ENCODE assay signal across 8 cellular contexts in genomic region chr6:1381397-1382330, GRCh38. TPM values are rescaled to one million over a fixed set of nuclear protein-coding genes. Genes with fewer than 3 reads are reported as not detected.
A peak's percentile ranks its signal among the peaks of the same experiment; 100 is the strongest.
DNase-seq lines count a peak whose midpoint lies in the region; ATAC-seq, FAIRE-seq and TF ChIP-seq lines count a peak whose summit lies in the region.

No MANE protein-coding gene starts in this region.

- TF ChIP-seq POLR2A in lower leg skin (IDR thresholded peaks at IDR 0.05), result no peak

- peak overlapping the region; percentile 41 to 65 (median 52) for H3K4me3 ChIP-seq in BLaER1 treated with 17β-estradiol and CSF1 and Interleukin-3, amounts not matched to agents 10 nM and 100 nM
- H3K4me3 ChIP-seq in bronchial epithelial cell (ENCODE audit: low read depth, low read length) (no peak overlapping the region), lower leg skin (ENCODE audit: low read depth, poor library complexity, severe bottlenecking) (no peak overlapping the region)

- H3K9me3 ChIP-seq in BLaER1 treated with 17β-estradiol and CSF1 and Interleukin-3, amounts not matched to agents 10 nM and 100 nM (replicated peaks in 1 of 11), result peaks cover 0 to 43% (median 17%) of the 10 kb centered on the region in 11 experiments; a peak in 14 of 22 replicates

- no peak overlapping the region for H3K27ac ChIP-seq in BLaER1 treated with 17β-estradiol and CSF1 and Interleukin-3, amounts not matched to agents 10 nM and 100 nM

- no peak for FAIRE-seq in bronchial epithelial cell (lab: Jason Lieb, UNC)

- H3K36me3 ChIP-seq in BLaER1 treated with 17β-estradiol and CSF1 and Interleukin-3, amounts not matched to agents 10 nM and 100 nM, result no peaks in the 10 kb centered on the region
- H3K36me3 ChIP-seq in bronchial epithelial cell (ENCODE audit: control insufficient read depth, insufficient read depth, low read length), result no peaks in the 10 kb centered on the region

- H3K27me3 ChIP-seq in BLaER1 treated with 17β-estradiol and CSF1 and Interleukin-3, amounts not matched to agents 10 nM and 100 nM, result peaks cover 100% of the 10 kb centered on the region in 11 experiments
- peaks cover 69% of the 10 kb centered on the region for H3K27me3 ChIP-seq in bronchial epithelial cell (ENCODE audit: control insufficient read depth, insufficient read depth, low read length)

- ATAC-seq in left lobe of liver (peak; percentile 95), GM18519 (IDR thresholded peaks at IDR 0.05; ENCODE audit: low FRiP score, unreplicated experiment) (no peak)

- peaks cover 0 to 97% (median 80%) of the 10 kb centered on the region in 11 experiments; a peak in 18 of 22 replicates for H4K20me1 ChIP-seq in BLaER1 treated with 17β-estradiol and CSF1 and Interleukin-3, amounts not matched to agents 10 nM and 100 nM

- 0 to 1% methylated on average over 46 to 55 of the region's 90 CpGs for WGBS in lower leg skin, 2 donors

- H3K4me2 ChIP-seq in BLaER1 treated with 17β-estradiol and CSF1 and Interleukin-3, amounts not matched to agents 10 nM and 100 nM, result peak overlapping the region; percentile 74 to 98 (median 88)

- DNase-seq in HK-2 (ENCODE audit: unreplicated experiment) (peak; percentile 64), UCSD-AML1 (lab: John Stamatoyannopoulos, UW; ENCODE audit: unreplicated experiment) (peak; percentile 43), bronchial epithelial cell (ENCODE audit: low read depth) (no peak), left lobe of liver (ENCODE audit: low spot score) (peak; percentile 60), lower leg skin (ENCODE audit: low spot score in 2 of 2) (no peak)
- DNase-seq in stimulated activated CD4-positive, alpha-beta T cell treated with anti-CD3 and anti-CD28 coated beads, Interleukin-4, amount 100 ng/mL, for 4 hours, result peak; percentile 32 to 71

- TF ChIP-seq CTCF in bronchial epithelial cell (IDR thresholded peaks at IDR 0.05; ENCODE audit: insufficient read depth, low read length, severe bottlenecking), result peak; percentile 74
- TF ChIP-seq CTCF in lower leg skin (IDR thresholded peaks at IDR 0.05), result no peak

- H3K9ac ChIP-seq in BLaER1 treated with 17β-estradiol and CSF1 and Interleukin-3, amounts not matched to agents 10 nM and 100 nM, result peak overlapping the region in 2 of 11 experiments; percentile 14 to 50; a peak in 1 of 22 replicates

- peaks cover 0 to 22% (median 15%) of the 10 kb centered on the region in 10 experiments; a peak in 16 of 20 replicates for H3K4me1 ChIP-seq in BLaER1 treated with 17β-estradiol and CSF1 and Interleukin-3, amounts not matched to agents 10 nM and 100 nM

- intact Hi-C loops in lower leg skin (cut with DNase I; ENCODE audit: low total_unique reads), result loop anchor here (2.0 kb wide), 1 partner anchor 585 kb away; no protein-coding TSS in a partner anchor

RNA-seq across cellular contexts. Expression of gene FOXF2, which starts 7.7 kb away (rescaled TPM):
- under 0.01 TPM in 1 of 2 replicates, not detected in the other for total RNA-seq in bronchial epithelial cell
- total RNA-seq in left lobe of liver, result not detected
- 1 to 10 TPM in 1 of 4 donors, under 1 TPM in 3; 0.59 to 1.4 (median 0.77) TPM for total RNA-seq in lower leg skin

Comparison
In these comparisons a context has a peak if more than half of its experiments do, and no peak if none do; other contexts are left out.
1. H3K4me3 ChIP-seq: peak in BLaER1 treated with 17β-estradiol and CSF1 and Interleukin-3, amounts not matched to agents 10 nM and 100 nM (10 of 10); none in bronchial epithelial cell (single experiment) and lower leg skin (single experiment).
2. DNase-seq: peak in HK-2 (single experiment), UCSD-AML1 (single experiment), left lobe of liver (single experiment) and stimulated activated CD4-positive, alpha-beta T cell treated with anti-CD3 and anti-CD28 coated beads, Interleukin-4, amount 100 ng/mL, for 4 hours (2 of 2); none in bronchial epithelial cell (single experiment) and lower leg skin (0 of 2).